Comparison of ENCODE assay signal across 17 cellular contexts in genomic region chr13:75356426-75356825, GRCh38.
DNase-seq lines count a peak whose midpoint lies in the region; ATAC-seq and TF ChIP-seq lines count a peak whose summit lies in the region.
"Had no signal": no experiment of that assay in that cellular context is flagged by ENCODE, and none has a peak within 500 bp of the region (broad histone marks: within the 10 kb centered on the region; RNA-seq: fewer than 3 reads in every experiment).

No MANE protein-coding gene starts in this region.

- peak overlapping the region; percentile 18; the same call in 1 of the 2 replicates for H3K4me3 ChIP-seq in SK-N-MC
- H3K4me3 ChIP-seq in brain microvascular endothelial cell (ENCODE audit: low read depth, low read length): no peak overlapping the region
- no peak overlapping the region for H3K4me3 ChIP-seq in osteoblast (ENCODE audit: insufficient read depth, low read length)
- no peak overlapping the region for H3K4me3 ChIP-seq in right atrium auricular region
- H3K4me3 ChIP-seq: BLaER1, GM12878 had no signal

- no peak overlapping the region for H3K4me3 Mint-ChIP-seq in activated CD4-positive, alpha-beta T cell treated with anti-CD3 and anti-CD28 coated beads for 36 hours
- H3K4me3 Mint-ChIP-seq: CD8-positive, alpha-beta memory T cell had no signal

- in situ Hi-C loops in brain microvascular endothelial cell (cut with HindIII; ENCODE audit: low pct_ligation_motif_present, low sequenced_read_pairs): no loop called here

- no peak overlapping the region for H3K27ac Mint-ChIP-seq in activated CD4-positive, alpha-beta T cell treated with anti-CD3 and anti-CD28 coated beads for 36 hours

- H3K9ac ChIP-seq in SK-N-MC (ENCODE audit: insufficient read length): peak overlapping the region; percentile 5
- H3K9ac ChIP-seq: BLaER1 had no signal

- H3K9me3 ChIP-seq in SK-N-MC (ENCODE audit: low read depth, low read length) (no peaks in the 10 kb centered on the region), osteoblast (ENCODE audit: low read depth, low read length) (no peaks in the 10 kb centered on the region), right atrium auricular region (no peaks in the 10 kb centered on the region)
- H3K9me3 ChIP-seq: Caco-2 had no signal

- intact Hi-C loops in activated CD4-positive, alpha-beta T cell treated with anti-CD3 and anti-CD28 coated beads for 36 hours (cut with DNase I, micrococcal nuclease): no loop called here

- H3K4me2 ChIP-seq in osteoblast (ENCODE audit: insufficient read depth, low read length): peak overlapping the region; percentile 20
- H3K4me2 ChIP-seq: BLaER1 had no signal

- POLR2A ChIA-PET in activated CD4-positive, alpha-beta T cell treated with anti-CD3 and anti-CD28 coated beads for 36 hours (lab: Charles Lee): no interaction called here

- H3K36me3 ChIP-seq in SK-N-MC (ENCODE audit: insufficient read depth, low read length) (no peaks in the 10 kb centered on the region), brain microvascular endothelial cell (replicated peaks) (no peaks in the 10 kb centered on the region), osteoblast (ENCODE audit: insufficient read depth, low read length) (peaks cover 2% of the 10 kb centered on the region), right atrium auricular region (peaks cover 9% of the 10 kb centered on the region)

- DNase-seq in EL (peak; percentile 65), SK-N-MC (ENCODE audit: low read depth, low spot score) (no peak), brain microvascular endothelial cell (peak; percentile 35), osteoblast (ENCODE audit: insufficient read length, low spot score, missing footprints) (no peak), right atrium auricular region (ENCODE audit: low spot score) (no peak)
- no peak for DNase-seq in activated CD4-positive, alpha-beta T cell treated with anti-CD3 and anti-CD28 coated beads for 36 hours
- DNase-seq: 8988T; AML-193; Caco-2; CD8-positive, alpha-beta memory T cell; DND-41; HCEC 1CT had no signal

- peaks cover 5% of the 10 kb centered on the region for H3K4me1 Mint-ChIP-seq in activated CD4-positive, alpha-beta T cell treated with anti-CD3 and anti-CD28 coated beads for 36 hours

- CTCF ChIA-PET in activated CD4-positive, alpha-beta T cell treated with anti-CD3 and anti-CD28 coated beads for 36 hours (lab: Charles Lee): interaction anchor here (0.7 to 1.0 kb wide), 2 partner anchors 9 to 43 kb away, joined by 3 read pairs; no protein-coding TSS in a partner anchor

- no peak for ATAC-seq in HG02759 (IDR thresholded peaks at IDR 0.05; ENCODE audit: unreplicated experiment)
- no peak for ATAC-seq in HG02870 (IDR thresholded peaks at IDR 0.05; ENCODE audit: unreplicated experiment)
- no peak for ATAC-seq in activated CD4-positive, alpha-beta T cell treated with anti-CD3 and anti-CD28 coated beads for 36 hours
- ATAC-seq: GM12878, HepG2 had no signal

- no peak overlapping the region for H2AFZ ChIP-seq in osteoblast (ENCODE audit: low read length)

- H3K27me3 ChIP-seq in brain microvascular endothelial cell (replicated peaks) (no peaks in the 10 kb centered on the region), osteoblast (ENCODE audit: insufficient read depth, low read length) (no peaks in the 10 kb centered on the region), right atrium auricular region (no peaks in the 10 kb centered on the region)
- H3K27me3 ChIP-seq: BLaER1 had no signal

- TF ChIP-seq CTCF in brain microvascular endothelial cell (IDR thresholded peaks at IDR 0.05; ENCODE audit: low read depth, low read length, missing control alignments) (no peak), osteoblast (IDR thresholded peaks at IDR 0.05; ENCODE audit: extremely low read depth, low read depth, low read length) (no peak), right atrium auricular region (IDR thresholded peaks at IDR 0.05) (no peak)

- peaks cover 77% of the 10 kb centered on the region for H3K4me1 ChIP-seq in osteoblast (ENCODE audit: insufficient read depth, low read length)
- H3K4me1 ChIP-seq in right atrium auricular region: peaks cover 0 to 22% of the 10 kb centered on the region in 2 donors
- H3K4me1 ChIP-seq: BLaER1 had no signal

- H3K27ac ChIP-seq in SK-N-MC (peak overlapping the region; percentile 68; the same call in 1 of the 2 replicates), brain microvascular endothelial cell (no peak overlapping the region), osteoblast (ENCODE audit: low read depth, low read length) (peak overlapping the region; percentile 67), right atrium auricular region (no peak overlapping the region)
- H3K27ac ChIP-seq: BLaER1 had no signal

- no peaks in the 10 kb centered on the region for H3K36me3 Mint-ChIP-seq in activated CD4-positive, alpha-beta T cell treated with anti-CD3 and anti-CD28 coated beads for 36 hours (ENCODE audit: low read depth)
- H3K36me3 Mint-ChIP-seq: CD8-positive, alpha-beta memory T cell had no signal

- no peaks in the 10 kb centered on the region for H3K79me2 ChIP-seq in osteoblast (ENCODE audit: insufficient read depth, low read length)

- H3K9me3 Mint-ChIP-seq in activated CD4-positive, alpha-beta T cell treated with anti-CD3 and anti-CD28 coated beads for 36 hours (ENCODE audit: low read depth): no peaks in the 10 kb centered on the region
- H3K9me3 Mint-ChIP-seq: CD8-positive, alpha-beta memory T cell had no signal

- no peaks in the 10 kb centered on the region for H4K20me1 ChIP-seq in osteoblast (ENCODE audit: insufficient read depth, low read length)
- H4K20me1 ChIP-seq: BLaER1 had no signal

- H3K27me3 Mint-ChIP-seq in activated CD4-positive, alpha-beta T cell treated with anti-CD3 and anti-CD28 coated beads for 36 hours: no peaks in the 10 kb centered on the region

Comparison
In these comparisons a context has a peak if more than half of its experiments do, and no peak if none do; other contexts are left out.
1. DNase-seq: peak in EL (single experiment) and brain microvascular endothelial cell (single experiment); none in SK-N-MC (single experiment), osteoblast (single experiment), right atrium auricular region (single experiment) and activated CD4-positive, alpha-beta T cell treated with anti-CD3 and anti-CD28 coated beads for 36 hours (single experiment).
2. H3K27ac ChIP-seq: peak in SK-N-MC (single experiment) and osteoblast (single experiment); none in brain microvascular endothelial cell (single experiment) and right atrium auricular region (0 of 2).